25 cellular contexts compared by ENCODE assay signal in the genomic region with DNA sequence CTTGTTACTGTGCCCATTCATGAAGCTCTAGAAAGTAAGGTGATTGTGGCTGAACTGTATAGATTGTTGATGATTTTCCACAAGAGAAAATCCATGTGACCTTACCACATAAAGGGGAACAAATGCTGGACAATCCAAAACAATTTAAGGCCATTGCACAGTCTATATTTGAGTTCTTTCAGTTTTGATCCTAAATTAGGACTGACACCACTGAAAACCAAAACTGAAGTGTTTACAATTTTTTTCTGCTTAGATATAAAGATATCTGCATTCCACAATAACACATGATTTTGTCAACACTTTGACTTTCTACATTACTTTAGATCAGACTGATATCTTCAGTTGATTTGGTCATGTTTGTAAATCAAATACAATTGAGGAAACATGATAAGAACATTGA.
DNase-seq lines count a peak whose midpoint lies in the region; ATAC-seq, FAIRE-seq and TF ChIP-seq lines count a peak whose summit lies in the region.
"Had no signal": no experiment of that assay in that cellular context is flagged by ENCODE, and none has a peak within 500 bp of the region (broad histone marks: within the 10 kb centered on the region; RNA-seq: fewer than 3 reads in every experiment).

No MANE protein-coding gene starts in this region.

- H3F3A ChIP-seq in MM.1S (ENCODE audit: insufficient read depth, low read length): no peaks in the 10 kb centered on the region

- H3K27ac Mint-ChIP-seq in naive thymus-derived CD4-positive, alpha-beta T cell: no peak overlapping the region
- H3K27ac Mint-ChIP-seq: CD14-positive monocyte; CD4-positive, alpha-beta memory T cell; CD8-positive, alpha-beta memory T cell had no signal

- H2AFZ ChIP-seq in HepG2 (ENCODE audit: low read length): no peak overlapping the region
- 0 out of 2 replicates have a peak overlapping the region, but pooled peaks have one; percentile 41 for H2AFZ ChIP-seq in MM.1S (ENCODE audit: low read length)

- no peak for TF ChIP-seq EP300 in HepG2 (IDR thresholded peaks at IDR 0.05; ENCODE audit: low read depth in 2 of 2, low read length in 2 of 2)
- no peak for TF ChIP-seq EP300 in HepG2 (CRISPR knock-in tag; IDR thresholded peaks at IDR 0.05; ENCODE audit: borderline replicate concordance)

- H3K9me3 Mint-ChIP-seq in naive thymus-derived CD4-positive, alpha-beta T cell: peaks cover under 1 to 35% (median 9%) of the 10 kb centered on the region in 11 donors

- TF ChIP-seq RAD21 in HepG2 (CRISPR knock-in tag; IDR thresholded peaks at IDR 0.05): no peak

- DNase-seq in HepG2 (ENCODE audit: low spot score) (no peak), right lobe of liver (no peak), MM.1S (peak; percentile 53)
- no peak for DNase-seq in naive thymus-derived CD4-positive, alpha-beta T cell
- DNase-seq: ACHN; BE2C; C1 segment of cervical spinal cord; CD4-positive, alpha-beta memory T cell; CD4-positive, CD25-positive, alpha-beta regulatory T cell; CD8-positive, alpha-beta memory T cell; COR-L47; DMS 273 treated with DMSO at 0.1 percent for 48 hours; DMS153; DMS53; DMS79; DND-41; EL; GDM1 had no signal

- H3K4me1 ChIP-seq in HepG2 (ENCODE audit: insufficient read depth, low read length) (peaks cover 8% of the 10 kb centered on the region), right lobe of liver (no peaks in the 10 kb centered on the region), MM.1S (ENCODE audit: low read length) (peaks cover 27% of the 10 kb centered on the region)
- H3K4me1 ChIP-seq in naive thymus-derived CD4-positive, alpha-beta T cell (ENCODE audit: control insufficient read depth in 2 of 2, insufficient read depth in 2 of 2, low read length in 2 of 2): no peaks in the 10 kb centered on the region
- H3K4me1 ChIP-seq: BE2C, BLaER1 had no signal

- H3K4me3 ChIP-seq in HepG2 (replicated peaks in 1 of 3; ENCODE audit: insufficient read depth in 1 of 3, low read depth in 2 of 3, low read length in 3 of 3) (no peak overlapping the region), right lobe of liver (no peak overlapping the region), MM.1S (ENCODE audit: low read length) (no peak overlapping the region)
- H3K4me3 ChIP-seq in naive thymus-derived CD4-positive, alpha-beta T cell (ENCODE audit: low read length): no peak overlapping the region
- H3K4me3 ChIP-seq: BLaER1, GM12878 had no signal

- H3K36me3 Mint-ChIP-seq in naive thymus-derived CD4-positive, alpha-beta T cell: peaks cover 0 to 5% (median 0%) of the 10 kb centered on the region in 5 donors
- H3K36me3 Mint-ChIP-seq: CD14-positive monocyte; CD4-positive, alpha-beta memory T cell; CD4-positive, CD25-positive, alpha-beta regulatory T cell; CD8-positive, alpha-beta memory T cell had no signal

- H3K9ac ChIP-seq in HepG2 (ENCODE audit: insufficient read depth, low read depth, low read length): no peak overlapping the region
- H3K9ac ChIP-seq in MM.1S (ENCODE audit: low read length): no peak overlapping the region
- H3K9ac ChIP-seq: BLaER1 had no signal

- TF ChIP-seq CTCF in HepG2 (CRISPR knock-in tag; IDR thresholded peaks at IDR 0.05): no peak
- TF ChIP-seq CTCF in right lobe of liver (IDR thresholded peaks at IDR 0.05): no peak
- no peak for TF ChIP-seq CTCF in MM.1S (IDR thresholded peaks at IDR 0.05; ENCODE audit: low read length)

- H3K9me3 ChIP-seq in HepG2 (ENCODE audit: low read length) (peaks cover 20% of the 10 kb centered on the region), right lobe of liver (no peaks in the 10 kb centered on the region), MM.1S (replicated peaks; ENCODE audit: insufficient read depth, low read length) (no peaks in the 10 kb centered on the region)
- peaks cover 0 to 9% (median 0%) of the 10 kb centered on the region in 3 experiments for H3K9me3 ChIP-seq in naive thymus-derived CD4-positive, alpha-beta T cell (ENCODE audit: control insufficient read depth in 2 of 3, low read length in 3 of 3)
- H3K9me3 ChIP-seq: BE2C had no signal

- no peak for ATAC-seq in HepG2
- no peak for ATAC-seq in right lobe of liver
- ATAC-seq in GM19452 (IDR thresholded peaks at IDR 0.05; ENCODE audit: unreplicated experiment): no peak
- no peak for ATAC-seq in naive thymus-derived CD4-positive, alpha-beta T cell
- ATAC-seq: GM12878 had no signal

- H3K27ac ChIP-seq in HepG2 (ENCODE audit: extremely low read length, insufficient read depth, low read length): no peak overlapping the region
- no peak overlapping the region for H3K27ac ChIP-seq in right lobe of liver
- H3K27ac ChIP-seq in MM.1S (ENCODE audit: low read length): peak overlapping the region; percentile 41; the same call in 1 of the 2 replicates
- no peak overlapping the region for H3K27ac ChIP-seq in naive thymus-derived CD4-positive, alpha-beta T cell (ENCODE audit: low read depth, low read length)
- H3K27ac ChIP-seq: 22Rv1, BLaER1 had no signal

- H3K27me3 ChIP-seq in HepG2 (ENCODE audit: control insufficient read depth in 1 of 2, insufficient read depth in 2 of 2, low read length in 2 of 2) (no peaks in the 10 kb centered on the region), right lobe of liver (no peaks in the 10 kb centered on the region), MM.1S (replicated peaks; ENCODE audit: insufficient read depth, low read length) (no peaks in the 10 kb centered on the region)
- H3K27me3 ChIP-seq in naive thymus-derived CD4-positive, alpha-beta T cell (ENCODE audit: control insufficient read depth in 2 of 2, insufficient read depth in 2 of 2, low read length in 2 of 2): no peaks in the 10 kb centered on the region
- H3K27me3 ChIP-seq: BE2C, BLaER1 had no signal

- no peaks in the 10 kb centered on the region for H3K79me2 ChIP-seq in HepG2 (ENCODE audit: insufficient read depth, low read length)
- no peaks in the 10 kb centered on the region for H3K79me2 ChIP-seq in MM.1S (ENCODE audit: low read length)

- intact Hi-C loops in HepG2 (cut with micrococcal nuclease; ENCODE audit: unreplicated experiment): no loop called here
- intact Hi-C loops in right lobe of liver (cut with DNase I): no loop called here
- intact Hi-C loops in naive thymus-derived CD4-positive, alpha-beta T cell (cut with micrococcal nuclease): no loop called here

- no peaks in the 10 kb centered on the region for H3K27me3 Mint-ChIP-seq in naive thymus-derived CD4-positive, alpha-beta T cell
- H3K27me3 Mint-ChIP-seq: CD4-positive, alpha-beta memory T cell; CD4-positive, CD25-positive, alpha-beta regulatory T cell; CD8-positive, alpha-beta memory T cell had no signal

- peak; percentile 4 for FAIRE-seq in HepG2 (lab: Jason Lieb, UNC)
- FAIRE-seq: GM12878, GM12892, GM18507 had no signal

- in situ Hi-C loops in HepG2 (cut with HindIII; ENCODE audit: extremely low pct_ligation_motif_present, low pct_unique_long_range_greater_than_20kb): no loop called here

- H3K36me3 ChIP-seq in HepG2 (replicated peaks in 1 of 2; ENCODE audit: control insufficient read depth in 1 of 2, insufficient read depth in 2 of 2, low read length in 2 of 2) (no peaks in the 10 kb centered on the region), right lobe of liver (no peaks in the 10 kb centered on the region), MM.1S (replicated peaks; ENCODE audit: insufficient read depth, low read length) (no peaks in the 10 kb centered on the region)
- no peaks in the 10 kb centered on the region for H3K36me3 ChIP-seq in naive thymus-derived CD4-positive, alpha-beta T cell (ENCODE audit: control insufficient read depth in 2 of 3, insufficient read depth in 3 of 3, low read length in 3 of 3)
- H3K36me3 ChIP-seq: BE2C had no signal

- POLR2A ChIA-PET in HepG2 (lab: Yijun Ruan, JAX): no interaction called here
- POLR2A ChIA-PET in naive thymus-derived CD4-positive, alpha-beta T cell (lab: Charles Lee): no interaction called here

- H4K20me1 ChIP-seq in HepG2 (ENCODE audit: insufficient read depth, low read length) (no peaks in the 10 kb centered on the region), MM.1S (ENCODE audit: insufficient read depth, low read length) (no peaks in the 10 kb centered on the region)
- H4K20me1 ChIP-seq: BLaER1 had no signal

- H3K9me2 ChIP-seq in MM.1S (replicated peaks; ENCODE audit: insufficient read depth, low read length): no peaks in the 10 kb centered on the region

- BruUV-seq in HepG2 (replicated peaks; lab: Mats Ljungman, UMichigan): no TSS peak

- TF ChIP-seq POLR2A in HepG2 (IDR thresholded peaks at IDR 0.05; ENCODE audit: insufficient read depth in 1 of 2, low read depth in 2 of 2, low read length in 2 of 2) (no peak), right lobe of liver (IDR thresholded peaks at IDR 0.05) (no peak)

- CTCF ChIA-PET in HepG2 (lab: Yijun Ruan, JAX; ENCODE audit: low intra/inter-chr PET ratio, low total read pairs): no interaction called here
- CTCF ChIA-PET in naive thymus-derived CD4-positive, alpha-beta T cell (lab: Charles Lee): interaction anchor here (0.6 kb wide), 1 partner anchor 9 kb away, joined by 5 read pairs; no protein-coding TSS in a partner anchor

- H3K4me3 Mint-ChIP-seq in naive thymus-derived CD4-positive, alpha-beta T cell: no peak overlapping the region
- H3K4me3 Mint-ChIP-seq: CD14-positive monocyte; CD4-positive, alpha-beta memory T cell; CD4-positive, CD25-positive, alpha-beta regulatory T cell; CD8-positive, alpha-beta memory T cell had no signal

- H3K4me1 Mint-ChIP-seq in naive thymus-derived CD4-positive, alpha-beta T cell: no peaks in the 10 kb centered on the region
- H3K4me1 Mint-ChIP-seq: CD14-positive monocyte; CD4-positive, alpha-beta memory T cell; CD4-positive, CD25-positive, alpha-beta regulatory T cell; CD8-positive, alpha-beta memory T cell had no signal

- no peak overlapping the region for H3K4me2 ChIP-seq in HepG2 (ENCODE audit: low read depth, low read length)
- peak overlapping the region; percentile 51 for H3K4me2 ChIP-seq in MM.1S (ENCODE audit: low read depth, low read length)
- H3K4me2 ChIP-seq: BLaER1 had no signal
